17 cellular contexts compared by ENCODE assay signal in genomic region chr5:96753848-96754247, GRCh38. TPM values are rescaled to one million over a fixed set of nuclear protein-coding genes. Genes with fewer than 3 reads are reported as not detected.
A peak's percentile ranks its signal among the peaks of the same experiment; 100 is the strongest.
DNase-seq lines count a peak whose midpoint lies in the region; ATAC-seq and TF ChIP-seq lines count a peak whose summit lies in the region.
"Had no signal": no experiment of that assay in that cellular context is flagged by ENCODE, and none has a peak within 500 bp of the region (broad histone marks: within the 10 kb centered on the region; RNA-seq: fewer than 3 reads in every experiment).

No MANE protein-coding gene starts in this region.

- H3K36me3 Mint-ChIP-seq in activated T-cell treated with anti-CD3 and anti-CD28 coated beads, Interleukin-2, amount 50 U/mL, for 72 hours (ENCODE audit: insufficient read depth in 2 of 2) = peaks cover 0 to 9% of the 10 kb centered on the region in 2 donors
- peaks cover 35% of the 10 kb centered on the region for H3K36me3 Mint-ChIP-seq in activated T-cell treated with anti-CD3 and anti-CD28 coated beads, Interleukin-2, amount 50 U/mL, for 4 hours (ENCODE audit: insufficient read depth)

- peaks cover 0 to 79% (median 39%) of the 10 kb centered on the region in 4 donors for H3K36me3 ChIP-seq in transverse colon

- DNase-seq in activated T-cell treated with anti-CD3 and anti-CD28 coated beads, Interleukin-2, amount 50 U/mL, for 72 hours = no peak
- DNase-seq in activated T-cell treated with anti-CD3 and anti-CD28 coated beads, Interleukin-2, amount 50 U/mL, for 4 hours = no peak
- DNase-seq in NCI-H128 (lab: John Stamatoyannopoulos, UW; ENCODE audit: unreplicated experiment) = peak; percentile 9
- DNase-seq in pons (ENCODE audit: low spot score) = peak; percentile 25
- DNase-seq in SIG-M5 (lab: John Stamatoyannopoulos, UW) = no peak
- no peak for DNase-seq in transverse colon
- no peak for DNase-seq in GM13977 (ENCODE audit: low spot score)
- DNase-seq: CD8-positive, alpha-beta T cell; EL; HCEC 1CT; IMR-90; Kasumi-1; NCI-H1436 treated with DMSO at 0.1 percent for 48 hours; NCI-H2107 had no signal

- 59 to 70% methylated on average over 4 of the region's 4 CpGs for WGBS in transverse colon (ENCODE audit: low coverage in 1 of 2), 2 donors

- in situ Hi-C loops in transverse colon (cut with MboI; ENCODE audit: low pct_ligation_motif_present in 1 of 4, low pct_unique_long_range_greater_than_20kb in 1 of 4, low sequenced_read_pairs in 3 of 4) = loop anchor here in 3 of 4 donors (10.0 to 25.0 kb wide), 2 partner anchors 408 to 411 kb away; no protein-coding TSS in a partner anchor
- in situ Hi-C loops in GM13977 (cut with MboI; ENCODE audit: low pct_unique_long_range_greater_than_20kb, low sequenced_read_pairs, unreplicated experiment) = no loop called here

- TF ChIP-seq EP300 in transverse colon (IDR thresholded peaks at IDR 0.05; ENCODE audit: low read depth) = no peak

- no peak for ATAC-seq in activated T-cell treated with anti-CD3 and anti-CD28 coated beads, Interleukin-2, amount 50 U/mL, for 72 hours (replicated peaks in 1 of 2)
- no peak for ATAC-seq in activated T-cell treated with anti-CD3 and anti-CD28 coated beads, Interleukin-2, amount 50 U/mL, for 4 hours
- ATAC-seq in SK-N-SH treated with all-trans-retinoic acid at 6 μM for 48 hours = peak; percentile 56
- ATAC-seq: CD8-positive, alpha-beta T cell had no signal

- intact Hi-C loops in transverse colon (cut with DNase I; ENCODE audit: low total_unique reads) = no loop called here

- H3K4me1 Mint-ChIP-seq in activated T-cell treated with anti-CD3 and anti-CD28 coated beads, Interleukin-2, amount 50 U/mL, for 72 hours (ENCODE audit: low read depth) = peaks cover 14% of the 10 kb centered on the region
- H3K4me1 Mint-ChIP-seq in activated T-cell treated with anti-CD3 and anti-CD28 coated beads, Interleukin-2, amount 50 U/mL, for 4 hours (ENCODE audit: low read depth) = peaks cover 5% of the 10 kb centered on the region

- H3K27me3 Mint-ChIP-seq in activated T-cell treated with anti-CD3 and anti-CD28 coated beads, Interleukin-2, amount 50 U/mL, for 72 hours (ENCODE audit: low read depth) = no peaks in the 10 kb centered on the region
- no peaks in the 10 kb centered on the region for H3K27me3 Mint-ChIP-seq in activated T-cell treated with anti-CD3 and anti-CD28 coated beads, Interleukin-2, amount 50 U/mL, for 4 hours (ENCODE audit: low read depth)

- no peak for TF ChIP-seq POLR2A in transverse colon (IDR thresholded peaks at IDR 0.05)

- TF ChIP-seq CTCF in transverse colon (IDR thresholded peaks at IDR 0.05) (no peak), GM13977 (IDR thresholded peaks at IDR 0.05; ENCODE audit: extremely low read depth, insufficient read depth, missing control alignments) (no peak)

- no peak overlapping the region for H3K4me3 ChIP-seq in transverse colon
- H3K4me3 ChIP-seq: SJSA1 had no signal

- H3K27me3 ChIP-seq in transverse colon = no peaks in the 10 kb centered on the region
- H3K27me3 ChIP-seq: SJSA1 had no signal

- no peaks in the 10 kb centered on the region for H3K9me3 Mint-ChIP-seq in activated T-cell treated with anti-CD3 and anti-CD28 coated beads, Interleukin-2, amount 50 U/mL, for 72 hours
- H3K9me3 Mint-ChIP-seq in activated T-cell treated with anti-CD3 and anti-CD28 coated beads, Interleukin-2, amount 50 U/mL, for 4 hours = no peaks in the 10 kb centered on the region
- H3K9me3 Mint-ChIP-seq: CD8-positive, alpha-beta T cell had no signal

- no peaks in the 10 kb centered on the region for H3K9me3 ChIP-seq in transverse colon
- H3K9me3 ChIP-seq: SJSA1 had no signal

- no peak overlapping the region for H3K4me3 Mint-ChIP-seq in activated T-cell treated with anti-CD3 and anti-CD28 coated beads, Interleukin-2, amount 50 U/mL, for 72 hours
- no peak overlapping the region for H3K4me3 Mint-ChIP-seq in activated T-cell treated with anti-CD3 and anti-CD28 coated beads, Interleukin-2, amount 50 U/mL, for 4 hours
- H3K4me3 Mint-ChIP-seq: CD8-positive, alpha-beta T cell had no signal

- peak overlapping the region; percentile 72 for H3K27ac Mint-ChIP-seq in activated T-cell treated with anti-CD3 and anti-CD28 coated beads, Interleukin-2, amount 50 U/mL, for 72 hours

- no peak overlapping the region for H3K27ac ChIP-seq in transverse colon
- H3K27ac ChIP-seq: RWPE1, SJSA1 had no signal

- H3K4me1 ChIP-seq in transverse colon = peaks cover 0 to 14% (median 0%) of the 10 kb centered on the region in 4 donors
- H3K4me1 ChIP-seq: SJSA1 had no signal

TF ChIP-seq in SK-N-SH treated with all-trans-retinoic acid at 6 μM for 48 hours, 23 proteins besides CTCF, POLR2A, EP300 and RAD21:
- TF ChIP-seq CREB5 (CRISPR knock-in tag; IDR thresholded peaks at IDR 0.05; ENCODE audit: low read depth) = no peak
- no peak for TF ChIP-seq PPARA (CRISPR knock-in tag; IDR thresholded peaks at IDR 0.05; ENCODE audit: borderline replicate concordance)
- TF ChIP-seq ISL1 (CRISPR knock-in tag; IDR thresholded peaks at IDR 0.05) = peak; percentile 93
- peak; percentile 20; the same call in 1 of the 2 replicates for TF ChIP-seq SNAI2 (CRISPR knock-in tag; IDR thresholded peaks at IDR 0.05)
- TF ChIP-seq TCF4 (CRISPR knock-in tag; IDR thresholded peaks at IDR 0.05; ENCODE audit: borderline replicate concordance) = peak; percentile 90

RNA-seq across cellular contexts. Expression of gene ERAP1, which starts 53.9 kb away (rescaled TPM):
- 100 to 1,000 TPM in 1 of 2 donors, 10 to 100 TPM in 1; 91.3 to 105 TPM for total RNA-seq in activated T-cell treated with anti-CD3 and anti-CD28 coated beads, Interleukin-2, amount 50 U/mL, for 72 hours
- total RNA-seq in activated T-cell treated with anti-CD3 and anti-CD28 coated beads, Interleukin-2, amount 50 U/mL, for 4 hours = 10 to 100 TPM; 61.9 to 79.2 (median 75.1) TPM
- total RNA-seq in transverse colon = 10 to 100 TPM; 22.7 to 93.9 (median 73.3) TPM

Comparison
In these comparisons a context has a peak if more than half of its experiments do, and no peak if none do; other contexts are left out.
1. DNase-seq: peak in NCI-H128 (single experiment) and pons (single experiment); none in activated T-cell treated with anti-CD3 and anti-CD28 coated beads, Interleukin-2, amount 50 U/mL, for 72 hours (0 of 2), activated T-cell treated with anti-CD3 and anti-CD28 coated beads, Interleukin-2, amount 50 U/mL, for 4 hours (single experiment), SIG-M5 (single experiment), transverse colon (single experiment) and GM13977 (single experiment).